In genomic region chr1:209607102-209607794, GRCh38 we compare ENCODE assay signal across 8 cellular contexts. TPM values are rescaled to one million over a fixed set of nuclear protein-coding genes. Genes with fewer than 3 reads are reported as not detected.
A peak's percentile ranks its signal among the peaks of the same experiment; 100 is the strongest.
DNase-seq lines count a peak whose midpoint lies in the region; ATAC-seq and TF ChIP-seq lines count a peak whose summit lies in the region.

No MANE protein-coding gene starts in this region.

- H3K36me3 ChIP-seq in left lung = no peaks in the 10 kb centered on the region

- DNase-seq in M059J (ENCODE audit: low read depth) (peak; percentile 86), left lung (no peak), foreskin melanocyte (no peak), NCI-H524 treated with DMSO at 0.1 percent for 48 hours (lab: John Stamatoyannopoulos, UW) (no peak), putamen (ENCODE audit: low spot score) (no peak), cerebellar cortex (ENCODE audit: low spot score) (no peak)

- peaks cover 0 to 8% of the 10 kb centered on the region in 2 donors for H3K4me1 ChIP-seq in left lung

- intact Hi-C loops in left lung (cut with DNase I) = no loop called here

- no peaks in the 10 kb centered on the region for H3K27me3 ChIP-seq in left lung

- no peak overlapping the region for H3K27ac ChIP-seq in left lung

- no peak for TF ChIP-seq CTCF in left lung (IDR thresholded peaks at IDR 0.05)

- ATAC-seq in GM18499 (IDR thresholded peaks at IDR 0.05; ENCODE audit: insufficient read depth, unreplicated experiment) = peak; percentile 88
- peak; percentile 79 for ATAC-seq in GM21737 (IDR thresholded peaks at IDR 0.05; ENCODE audit: unreplicated experiment)
- ATAC-seq in left lung = peak; percentile 65

- H3K9me3 ChIP-seq in left lung = no peaks in the 10 kb centered on the region

- no peak overlapping the region for H3K4me3 ChIP-seq in left lung

RNA-seq across cellular contexts. Expression of gene CAMK1G, which starts 23.7 kb away (rescaled TPM):
- total RNA-seq in M059J (2014; rRNA removed; shearing (Covaris generic)) = 3.0 and 4.5 TPM in 2 replicates
- 1 to 10 TPM in 1 of 2 donors, under 1 TPM in 1; 0.29 to 1.1 TPM for total RNA-seq in left lung

RNA-seq across cellular contexts. Expression of gene LAMB3, which starts 45.0 kb away (rescaled TPM):
- total RNA-seq in M059J (2014; rRNA removed; shearing (Covaris generic)) = 31.5 and 62.2 TPM in 2 replicates
- 100 to 1,000 TPM in 1 of 2 donors, 10 to 100 TPM in 1; 64.1 to 126 TPM for total RNA-seq in left lung
